ENCODE assay signal across 27 cellular contexts in genomic region chr20:58497911-58498310, GRCh38. TPM values are rescaled to one million over a fixed set of nuclear protein-coding genes. Genes with fewer than 3 reads are reported as not detected.
DNase-seq lines count a peak whose midpoint lies in the region; ATAC-seq, FAIRE-seq and TF ChIP-seq lines count a peak whose summit lies in the region.
"Had no signal": no experiment of that assay in that cellular context is flagged by ENCODE, and none has a peak within 500 bp of the region (broad histone marks: within the 10 kb centered on the region; RNA-seq: fewer than 3 reads in every experiment).

No MANE protein-coding gene starts in this region.

- 49% methylated on average over 8 of the region's 8 CpGs for WGBS in HepG2 (ENCODE audit: low lambda C conversion rate)
- 82% methylated on average over 7 of the region's 8 CpGs for WGBS in right lobe of liver (ENCODE audit: insufficient coverage, low coverage, low lambda C conversion rate, missing lambda C conversion rate)

- H2AFZ ChIP-seq in HepG2 (ENCODE audit: low read length) (no peak overlapping the region), OCI-LY7 (ENCODE audit: low read length) (no peak overlapping the region)

- ATAC-seq in HepG2 (no peak), right lobe of liver (no peak)
- ATAC-seq: A549, GM12878 had no signal

- H4K20me1 ChIP-seq in HepG2 (ENCODE audit: insufficient read depth, low read length): no peaks in the 10 kb centered on the region
- H4K20me1 ChIP-seq in OCI-LY7 (ENCODE audit: insufficient read depth, low read length): no peaks in the 10 kb centered on the region
- H4K20me1 ChIP-seq: BLaER1 had no signal

- H3K9me3 ChIP-seq in HepG2 (ENCODE audit: low read length) (0 out of 2 replicates have a peak, but pooled peaks cover 8% of the 10 kb centered on the region), right lobe of liver (no peaks in the 10 kb centered on the region), OCI-LY7 (ENCODE audit: low read length) (no peaks in the 10 kb centered on the region), A673 (ENCODE audit: low read depth, low read length, poor library complexity, severe bottlenecking) (no peaks in the 10 kb centered on the region)

- no peaks in the 10 kb centered on the region for H3K4me1 ChIP-seq in HepG2 (ENCODE audit: insufficient read depth, low read length)
- H3K4me1 ChIP-seq in right lobe of liver: no peaks in the 10 kb centered on the region
- H3K4me1 ChIP-seq in OCI-LY7 (ENCODE audit: insufficient read depth, low read length, poor library complexity, severe bottlenecking): no peaks in the 10 kb centered on the region
- H3K4me1 ChIP-seq in A673 (ENCODE audit: insufficient read depth, low read length, poor library complexity, severe bottlenecking): no peaks in the 10 kb centered on the region
- H3K4me1 ChIP-seq: A549, BE2C, BLaER1 had no signal

- H3K36me3 ChIP-seq in HepG2 (replicated peaks in 1 of 2; ENCODE audit: control insufficient read depth in 1 of 2, insufficient read depth in 2 of 2, low read length in 2 of 2) (no peaks in the 10 kb centered on the region), right lobe of liver (no peaks in the 10 kb centered on the region), OCI-LY7 (ENCODE audit: insufficient read depth, low read length) (no peaks in the 10 kb centered on the region), A673 (ENCODE audit: insufficient read depth, low read length, poor library complexity, severe bottlenecking) (no peaks in the 10 kb centered on the region)
- H3K36me3 ChIP-seq: BE2C, BLaER1 had no signal

- BruUV-seq in HepG2 (replicated peaks; lab: Mats Ljungman, UMichigan): no TSS peak
- BruUV-seq in OCI-LY7 (replicated peaks; lab: Mats Ljungman, UMichigan): no TSS peak
- BruUV-seq in A673 (replicated peaks; lab: Mats Ljungman, UMichigan): no TSS peak

- peaks cover 6 to 15% of the 10 kb centered on the region in 2 experiments; a peak in 3 of 5 replicates for H3K27me3 ChIP-seq in HepG2 (ENCODE audit: control insufficient read depth in 1 of 2, insufficient read depth in 2 of 2, low read length in 2 of 2)
- H3K27me3 ChIP-seq in right lobe of liver: no peaks in the 10 kb centered on the region
- no peaks in the 10 kb centered on the region for H3K27me3 ChIP-seq in A673 (replicated peaks; ENCODE audit: insufficient read depth, low read depth, low read length, poor library complexity)
- H3K27me3 ChIP-seq: BE2C, BLaER1 had no signal

- CTCF ChIA-PET in HepG2 (lab: Yijun Ruan, JAX; ENCODE audit: low intra/inter-chr PET ratio, low total read pairs) (no interaction called here), OCI-LY7 (lab: Charles Lee; ENCODE audit: unreplicated experiment) (no interaction called here), A673 (lab: Charles Lee) (no interaction called here)

- H3K4me3 ChIP-seq in HepG2 (replicated peaks in 1 of 3; ENCODE audit: insufficient read depth in 1 of 3, low read depth in 2 of 3, low read length in 3 of 3) (no peak overlapping the region), right lobe of liver (no peak overlapping the region), OCI-LY7 (ENCODE audit: low read depth, low read length, poor library complexity, severe bottlenecking) (no peak overlapping the region), A673 (ENCODE audit: low read depth, low read length, poor library complexity, severe bottlenecking) (no peak overlapping the region)
- H3K4me3 ChIP-seq: A549, BLaER1, GM12878 had no signal

- DNase-seq in HepG2 (ENCODE audit: low spot score) (no peak), right lobe of liver (no peak), retina (peak; percentile 37), OCI-LY7 (ENCODE audit: low spot score) (no peak), A673 (ENCODE audit: low spot score) (no peak)
- DNase-seq: ACHN; BE2C; C1 segment of cervical spinal cord; CD4-positive, alpha-beta memory T cell; CD4-positive, CD25-positive, alpha-beta regulatory T cell; CD8-positive, alpha-beta memory T cell; COR-L47; DMS 273 treated with DMSO at 0.1 percent for 48 hours; DMS153; DMS53; DMS79; DND-41; EL; GDM1 had no signal

- H3K27ac ChIP-seq in HepG2 (ENCODE audit: extremely low read length, insufficient read depth, low read length) (no peak overlapping the region), right lobe of liver (no peak overlapping the region), OCI-LY7 (ENCODE audit: low read depth, low read length, poor library complexity, severe bottlenecking) (no peak overlapping the region), A673 (ENCODE audit: low read depth, low read length, poor library complexity, severe bottlenecking) (no peak overlapping the region)
- H3K27ac ChIP-seq: 22Rv1, A549, BLaER1 had no signal

- no peak for TF ChIP-seq POLR2A in HepG2 (IDR thresholded peaks at IDR 0.05; ENCODE audit: insufficient read depth in 1 of 2, low read depth in 2 of 2, low read length in 2 of 2)
- no peak for TF ChIP-seq POLR2A in right lobe of liver (IDR thresholded peaks at IDR 0.05)

- H3K4me2 ChIP-seq in HepG2 (ENCODE audit: low read depth, low read length): no peak overlapping the region
- H3K4me2 ChIP-seq in OCI-LY7 (ENCODE audit: low read length): no peak overlapping the region
- H3K4me2 ChIP-seq: A549, BLaER1 had no signal

- TF ChIP-seq EP300 in HepG2 (IDR thresholded peaks at IDR 0.05; ENCODE audit: low read depth in 2 of 2, low read length in 2 of 2) (no peak), HepG2 (CRISPR knock-in tag; IDR thresholded peaks at IDR 0.05; ENCODE audit: borderline replicate concordance) (no peak)

- in situ Hi-C loops in HepG2 (cut with HindIII; ENCODE audit: extremely low pct_ligation_motif_present, low pct_unique_long_range_greater_than_20kb): no loop called here

- TF ChIP-seq CTCF in HepG2 (CRISPR knock-in tag; IDR thresholded peaks at IDR 0.05): no peak
- no peak for TF ChIP-seq CTCF in right lobe of liver (IDR thresholded peaks at IDR 0.05)
- TF ChIP-seq CTCF in OCI-LY7 (conservative IDR thresholded peaks at IDR 0.05; ENCODE audit: low read length): no peak
- TF ChIP-seq CTCF in A673 (conservative IDR thresholded peaks at IDR 0.05; ENCODE audit: low read depth, low read length): no peak

- no peak overlapping the region for H3K9ac ChIP-seq in HepG2 (ENCODE audit: insufficient read depth, low read depth, low read length)
- H3K9ac ChIP-seq: BLaER1 had no signal

- POLR2A ChIA-PET in HepG2 (lab: Yijun Ruan, JAX) (no interaction called here), OCI-LY7 (lab: Charles Lee) (no interaction called here), A673 (lab: Charles Lee; ENCODE audit: low non-redundant PET) (no interaction called here)

- intact Hi-C loops in HepG2 (cut with micrococcal nuclease; ENCODE audit: unreplicated experiment) (no loop called here), right lobe of liver (cut with DNase I) (no loop called here), OCI-LY7 (cut with micrococcal nuclease; ENCODE audit: unreplicated experiment) (no loop called here), A673 (cut with micrococcal nuclease; ENCODE audit: unreplicated experiment) (no loop called here)

- H3K79me2 ChIP-seq in HepG2 (ENCODE audit: insufficient read depth, low read length) (no peaks in the 10 kb centered on the region), OCI-LY7 (ENCODE audit: insufficient read depth, low read depth, low read length) (no peaks in the 10 kb centered on the region)

- peak; percentile 12 for FAIRE-seq in HepG2 (lab: Jason Lieb, UNC)
- FAIRE-seq: A549, GM12878, GM12892, GM18507 had no signal

- TF ChIP-seq RAD21 in HepG2 (CRISPR knock-in tag; IDR thresholded peaks at IDR 0.05): no peak

- H3K9me2 ChIP-seq in OCI-LY7 (ENCODE audit: insufficient read depth, low read length): no peaks in the 10 kb centered on the region

TF ChIP-seq in HepG2, 621 proteins besides CTCF, POLR2A, EP300 and RAD21 (continues in another document):
- TF ChIP-seq E2F5 (CRISPR knock-in tag; conservative IDR thresholded peaks at IDR 0.05): no peak
- TF ChIP-seq SIN3B (IDR thresholded peaks at IDR 0.05; ENCODE audit: low read length): no peak
- TF ChIP-seq ZNF484 (CRISPR knock-in tag; IDR thresholded peaks at IDR 0.05; ENCODE audit: borderline replicate concordance, low read depth): no peak
- TF ChIP-seq FOXP1 (IDR thresholded peaks at IDR 0.05): no peak
- TF ChIP-seq FOXP1 (CRISPR knock-in tag; IDR thresholded peaks at IDR 0.05): no peak
- TF ChIP-seq ZNF17 (CRISPR knock-in tag; IDR thresholded peaks at IDR 0.05): no peak

RNA-seq across cellular contexts. Expression of gene APCDD1L, which starts 17.3 kb away (rescaled TPM):
- total RNA-seq in HepG2 (2016; rRNA removed; fragmentation: Illumina TruSeq; extraction: Trizol) (not detected in 2 replicates), right lobe of liver (under 1 TPM in 1 of 6 experiments, not detected in 5; 0.04 TPM), OCI-LY7 (2022) (not detected in 2 replicates), A673 (2021) (not detected in 2 replicates)
- not detected in 2 replicates for total RNA-seq in HepG2 (2016; cell fraction: cytosol; rRNA removed; fragmentation: Illumina TruSeq; extraction: Trizol; ENCODE audit: low read depth)
- not detected in 2 replicates for total RNA-seq in HepG2 (2016; cell fraction: insoluble cytoplasmic fraction; rRNA removed; fragmentation: Illumina TruSeq; extraction: Trizol)
- not detected in 2 replicates for total RNA-seq in HepG2 (2016; cell fraction: membrane; rRNA removed; fragmentation: Illumina TruSeq; extraction: Trizol)
- total RNA-seq in HepG2 (2016; cell fraction: nucleus; rRNA removed; fragmentation: Illumina TruSeq; extraction: Trizol): not detected in 2 replicates
- not detected in 2 replicates for polyA plus RNA-seq in HepG2 (2011; rRNA removed)
- not detected in 2 replicates for polyA plus RNA-seq in HepG2 (2011; cell fraction: cytosol; rRNA removed)
- not detected in 2 replicates for polyA plus RNA-seq in HepG2 (2011; cell fraction: nucleus; rRNA removed)
- polyA plus RNA-seq in HepG2 (2012): not detected in 2 replicates
- not detected in 2 replicates for polyA plus RNA-seq in HepG2 (2016; cell fraction: cytosol; fragmentation: Illumina TruSeq; extraction: Trizol; ENCODE audit: low read depth)
- polyA plus RNA-seq in HepG2 (2016; cell fraction: insoluble cytoplasmic fraction; fragmentation: Illumina TruSeq; extraction: Trizol; ENCODE audit: low read depth): not detected in 2 replicates
- polyA plus RNA-seq in HepG2 (2016; cell fraction: membrane; fragmentation: Illumina TruSeq; extraction: Trizol; ENCODE audit: low read depth): not detected in 2 replicates
- polyA plus RNA-seq in HepG2 (2016; cell fraction: nucleus; fragmentation: Illumina TruSeq; extraction: Trizol; ENCODE audit: insufficient read depth, low read depth): not detected in 2 replicates
- 0.09 TPM in 1 of 2 replicates, not detected in the other for polyA minus RNA-seq in HepG2 (2011; rRNA and poly(A)+ RNA removed; ENCODE audit: low replicate concordance)
- polyA minus RNA-seq in HepG2 (2011; cell fraction: cytosol; rRNA and poly(A)+ RNA removed): not detected in 2 replicates
- polyA minus RNA-seq in HepG2 (2011; cell fraction: nucleus; rRNA and poly(A)+ RNA removed): not detected in 2 replicates
- total RNA-seq in OCI-LY7 (2014; rRNA removed; shearing (Covaris generic)): not detected in 2 replicates
- total RNA-seq: CD4-positive, alpha-beta memory T cell; CD4-positive, CD25-positive, alpha-beta regulatory T cell; CD8-positive, alpha-beta memory T cell; G401; GM12878 had no signal
- polyA plus RNA-seq: A549; CD14-positive monocyte; CD8-positive, alpha-beta memory T cell had no signal
